11 cellular contexts compared by ENCODE assay signal in the genomic region with DNA sequence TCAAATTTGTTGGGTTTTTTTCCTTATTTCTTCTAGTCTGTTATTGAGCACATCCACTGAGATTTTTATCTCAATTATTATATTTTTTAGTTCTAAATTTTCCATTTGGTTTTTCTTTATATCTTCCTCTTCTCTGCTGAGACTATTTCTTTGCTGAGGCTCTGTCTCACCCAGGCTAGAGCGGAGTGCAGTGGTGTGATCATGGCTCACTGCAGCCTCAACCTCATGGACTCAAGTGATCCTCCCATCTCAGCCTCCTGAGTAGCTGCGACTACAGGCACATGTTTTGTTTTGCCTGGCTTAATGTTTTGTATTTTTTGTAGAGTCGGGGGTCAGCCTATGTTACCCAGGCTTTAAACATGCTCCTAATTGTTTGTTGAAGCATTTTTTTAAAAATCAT.
"Had no signal": no experiment of that assay in that cellular context is flagged by ENCODE, and none has a peak within 500 bp of the region (broad histone marks: within the 10 kb centered on the region; RNA-seq: fewer than 3 reads in every experiment).

No MANE protein-coding gene starts in this region.

- ATAC-seq: GM23338, HCT116 had no signal

- H3K27ac ChIP-seq: GM23248 had no signal

- H3K27ac Mint-ChIP-seq: GM23338, H9, HFFc6 had no signal

- H3K4me3 Mint-ChIP-seq: GM23338, H9, HFFc6 had no signal

- H3K9me3 Mint-ChIP-seq: GM23338 had no signal

- DNase-seq: GOT3, H7, H9, HCEC 1CT, HFFc6 had no signal

- H3K9ac ChIP-seq: GM23248 had no signal

- H3K4me1 ChIP-seq: HAP-1 had no signal

- H3K9me3 ChIP-seq: HAP-1 had no signal

- FAIRE-seq: H1, H54 had no signal

- H3K36me3 ChIP-seq: HAP-1 had no signal

- H3K4me3 ChIP-seq: GM23248, GM23338, HAP-1 had no signal

- H2AFZ ChIP-seq: GM23248, GM23338 had no signal
